In genomic region chr19:480016-480855, GRCh38 we compare ENCODE assay signal across 8 cellular contexts. TPM values are rescaled to one million over a fixed set of nuclear protein-coding genes. Genes with fewer than 3 reads are reported as not detected.
DNase-seq lines count a peak whose midpoint lies in the region; ATAC-seq and TF ChIP-seq lines count a peak whose summit lies in the region.

No MANE protein-coding gene starts in this region.

- H3K27ac ChIP-seq in heart left ventricle (peak overlapping the region in 9 of 12 donors; percentile 14 to 77 (median 46)), prostate gland (no peak overlapping the region), SJCRH30 (no peak overlapping the region)

- DNase-seq in OCI-M1 (lab: John Stamatoyannopoulos, UW) (peak; percentile 38), adipocyte (ENCODE audit: low read depth) (peak; percentile 79), heart left ventricle (peak; percentile 84 to 93 (median 87)), prostate gland (ENCODE audit: low spot score) (peak; percentile 75), SJCRH30 (no peak)

- no peaks in the 10 kb centered on the region for H3K36me3 ChIP-seq in adipocyte (ENCODE audit: control insufficient read depth, insufficient read depth, low read length, severe bottlenecking)
- no peaks in the 10 kb centered on the region for H3K36me3 ChIP-seq in heart left ventricle
- no peaks in the 10 kb centered on the region for H3K36me3 ChIP-seq in prostate gland
- H3K36me3 ChIP-seq in SJCRH30, result no peaks in the 10 kb centered on the region

- H3K9me3 ChIP-seq in adipocyte (ENCODE audit: control insufficient read depth, low read length) (no peaks in the 10 kb centered on the region), heart left ventricle (no peaks in the 10 kb centered on the region), prostate gland (no peaks in the 10 kb centered on the region), SJCRH30 (replicated peaks) (no peaks in the 10 kb centered on the region)

- ATAC-seq in heart left ventricle (peak; percentile 83 to 95 (median 93)), HG03439 (IDR thresholded peaks at IDR 0.05; ENCODE audit: unreplicated experiment) (no peak), HG03196 (IDR thresholded peaks at IDR 0.05; ENCODE audit: unreplicated experiment) (no peak)

- H3K27me3 ChIP-seq in adipocyte (replicated peaks; ENCODE audit: control insufficient read depth, insufficient read depth, low read length) (peaks cover 15% of the 10 kb centered on the region), heart left ventricle (peaks cover 0 to 25% (median 3%) of the 10 kb centered on the region in 9 donors), prostate gland (replicated peaks; ENCODE audit: insufficient read depth) (no peaks in the 10 kb centered on the region), SJCRH30 (no peaks in the 10 kb centered on the region)

- TF ChIP-seq POLR2A in heart left ventricle (IDR thresholded peaks at IDR 0.05) (no peak), prostate gland (IDR thresholded peaks at IDR 0.05) (no peak)

- TF ChIP-seq CTCF in GM12873 (IDR thresholded peaks at IDR 0.05; ENCODE audit: insufficient read depth, low read depth, low read length, missing control alignments), result peak; percentile 26
- TF ChIP-seq CTCF in heart left ventricle (IDR thresholded peaks at IDR 0.05), result peak; percentile 43 to 88 (median 76)
- peak in 3 of 4 experiments; percentile 55 to 82 (median 77) for TF ChIP-seq CTCF in prostate gland (IDR thresholded peaks at IDR 0.05)

- H3K4me1 ChIP-seq in adipocyte (ENCODE audit: control insufficient read depth, insufficient read depth, low read length) (no peaks in the 10 kb centered on the region), heart left ventricle (peaks cover 0 to 7% (median 4%) of the 10 kb centered on the region in 12 donors), prostate gland (replicated peaks) (no peaks in the 10 kb centered on the region), SJCRH30 (no peaks in the 10 kb centered on the region; the same call in 1 of the 2 replicates)

- peak overlapping the region; percentile 61 for H3K4me3 ChIP-seq in adipocyte (ENCODE audit: low read length)
- peak overlapping the region in 10 of 12 donors; percentile 18 to 51 (median 36) for H3K4me3 ChIP-seq in heart left ventricle
- no peak overlapping the region for H3K4me3 ChIP-seq in prostate gland
- H3K4me3 ChIP-seq in SJCRH30, result no peak overlapping the region

- 21 to 27% (median 24%) methylated on average over 36 of the region's 36 CpGs for WGBS in heart left ventricle, 4 donors
- 25% methylated on average over 36 of the region's 36 CpGs for WGBS in prostate gland

- intact Hi-C loops in heart left ventricle (cut with DNase I), result loop anchor here in 9 of 10 donors (1.0 to 10.0 kb wide), 7 partner anchors 85 to 185 kb away; partner anchors contain the start of gene PLPP2 (in 1 of the 9)
- intact Hi-C loops in prostate gland (cut with DNase I), result no loop called here

- H3K9ac ChIP-seq in adipocyte (ENCODE audit: low read length), result peak overlapping the region; percentile 77

RNA-seq across cellular contexts. Expression of gene MADCAM1, which starts 16.1 kb away (rescaled TPM):
- total RNA-seq in heart left ventricle (under 1 TPM in 8 of 9 donors, not detected in 1; 0.23 to 0.56 (median 0.36) TPM), prostate gland (under 1 TPM; 0.80 to 0.91 TPM)
- under 1 TPM; 0.04 to 0.61 TPM for polyA plus RNA-seq in heart left ventricle
- 0.18 TPM in 1 of 2 replicates, not detected in the other for total RNA-seq in SJCRH30 (2014; rRNA removed; shearing (Covaris generic))

RNA-seq across cellular contexts. Expression of gene SHC2, which starts 19.4 kb away (rescaled TPM):
- total RNA-seq in heart left ventricle, result 10 to 100 TPM in 7 of 9 donors, 1 to 10 TPM in 2; 9.1 to 35.8 (median 14.6) TPM
- polyA plus RNA-seq in heart left ventricle, result 10 to 100 TPM in 1 of 2 donors, 1 to 10 TPM in 1; 6.7 to 22.3 TPM
- 10 to 100 TPM; 52.2 to 83.4 TPM for total RNA-seq in prostate gland
- 0.12 and 0.23 TPM in 2 replicates for total RNA-seq in SJCRH30 (2014; rRNA removed; shearing (Covaris generic))

RNA-seq across cellular contexts. Expression of gene TPGS1, which starts 27.1 kb away (rescaled TPM):
- total RNA-seq in heart left ventricle (10 to 100 TPM in 8 of 9 donors, 1 to 10 TPM in 1; 5.7 to 39.3 (median 11.3) TPM), prostate gland (10 to 100 TPM; 90.0 to 94.9 TPM)
- 10 to 100 TPM; 18.3 to 18.6 TPM for polyA plus RNA-seq in heart left ventricle
- 7.3 and 9.6 TPM in 2 replicates for total RNA-seq in SJCRH30 (2014; rRNA removed; shearing (Covaris generic))

RNA-seq across cellular contexts. Expression of gene CDC34, which starts 51.3 kb away (rescaled TPM):
- 100 to 1,000 TPM in 3 of 9 donors, 10 to 100 TPM in 6; 61.9 to 200 (median 84.6) TPM for total RNA-seq in heart left ventricle
- polyA plus RNA-seq in heart left ventricle, result 100 to 1,000 TPM; 122 to 148 TPM
- 100 to 1,000 TPM in 1 of 2 donors, 10 to 100 TPM in 1; 93.4 to 159 TPM for total RNA-seq in prostate gland
- 76.2 and 92.3 TPM in 2 replicates for total RNA-seq in SJCRH30 (2014; rRNA removed; shearing (Covaris generic))

Comparison
In these comparisons a context has a peak if more than half of its experiments do, and no peak if none do; other contexts are left out.
1. CTCF ChIP-seq: peak in every context shown above with its lines; median percentile 77 in prostate gland; 76 in heart left ventricle; 26 in GM12873.
2. DNase-seq: peak in OCI-M1 (single experiment), adipocyte (single experiment), heart left ventricle (5 of 5) and prostate gland (single experiment); none in SJCRH30 (0 of 2).
3. H3K4me3 ChIP-seq: peak in adipocyte (single experiment) and heart left ventricle (10 of 12); none in prostate gland (0 of 2) and SJCRH30 (single experiment).
4. ATAC-seq: peak in heart left ventricle (4 of 4); none in HG03439 (single experiment) and HG03196 (single experiment).
5. H3K27ac ChIP-seq: peak in heart left ventricle (9 of 12); none in prostate gland (0 of 2) and SJCRH30 (single experiment).